1 cellular context compared by ENCODE assay signal in genomic region chr12:109713187-109713984, GRCh38.
TF ChIP-seq lines count a peak whose summit lies in the region.

TSS of gene FAM222A (plus strand) at chr12:109713825. CDS start at chr12:109744147, 30,322 bp downstream.

TF ChIP-seq in HepG2, 621 proteins besides CTCF, POLR2A, EP300 and RAD21 (continued from another document):
- TF ChIP-seq TIGD3 (CRISPR knock-in tag; IDR thresholded peaks at IDR 0.05; ENCODE audit: borderline replicate concordance), result no peak
- TF ChIP-seq LBX2 (CRISPR knock-in tag; IDR thresholded peaks at IDR 0.05; ENCODE audit: borderline replicate concordance), result no peak
- peak; percentile 62 for TF ChIP-seq TBL1XR1 (IDR thresholded peaks at IDR 0.05; ENCODE audit: borderline replicate concordance, low read length, partially characterized antibody)
- no peak for TF ChIP-seq ZFP36L1 (CRISPR knock-in tag; IDR thresholded peaks at IDR 0.05)
- TF ChIP-seq NFYB (CRISPR knock-in tag; IDR thresholded peaks at IDR 0.05), result peak; percentile 77
- TF ChIP-seq SOX5 (CRISPR knock-in tag; IDR thresholded peaks at IDR 0.05; ENCODE audit: borderline replicate concordance), result 0 out of 2 replicates have a peak, but pooled peaks have one; percentile 23
- 0 out of 2 replicates have a peak, but pooled peaks have one; percentile 69 for TF ChIP-seq ZFP62 (CRISPR knock-in tag; IDR thresholded peaks at IDR 0.05)
- TF ChIP-seq CREM (IDR thresholded peaks at IDR 0.05), result peak; percentile 84
- TF ChIP-seq CREM (CRISPR knock-in tag; IDR thresholded peaks at IDR 0.05), result no peak
- no peak for TF ChIP-seq NAIF1 (CRISPR knock-in tag; IDR thresholded peaks at IDR 0.05; ENCODE audit: borderline replicate concordance)
- no peak; the same call in 1 of the 2 replicates for TF ChIP-seq ZNF431 (CRISPR knock-in tag; IDR thresholded peaks at IDR 0.05; ENCODE audit: borderline replicate concordance, low read depth)
- no peak for TF ChIP-seq SOX13 (IDR thresholded peaks at IDR 0.05)
- TF ChIP-seq SOX13 (CRISPR knock-in tag; conservative IDR thresholded peaks at IDR 0.05 in 1 of 2, IDR thresholded peaks at IDR 0.05 in 1 of 2), result peak in 1 of 2 experiments; percentile 18; a peak in 1 of 4 replicates
- TF ChIP-seq TBP (CRISPR knock-in tag; IDR thresholded peaks at IDR 0.05), result no peak
- TF ChIP-seq ZMAT5 (CRISPR knock-in tag; IDR thresholded peaks at IDR 0.05; ENCODE audit: borderline replicate concordance, low read depth), result no peak
- TF ChIP-seq PHF20 (CRISPR knock-in tag; IDR thresholded peaks at IDR 0.05), result peak; percentile 12; the same call in 1 of the 2 replicates
- no peak for TF ChIP-seq PPARG (CRISPR knock-in tag; conservative IDR thresholded peaks at IDR 0.05)
- no peak for TF ChIP-seq ZNF775 (CRISPR knock-in tag; IDR thresholded peaks at IDR 0.05; ENCODE audit: borderline replicate concordance)
- TF ChIP-seq AKAP8 (CRISPR knock-in tag; IDR thresholded peaks at IDR 0.05), result no peak
- no peak for TF ChIP-seq NKX3-1 (CRISPR knock-in tag; IDR thresholded peaks at IDR 0.05)
- peak; percentile 99 for TF ChIP-seq MXI1 (IDR thresholded peaks at IDR 0.05; ENCODE audit: borderline replicate concordance, low read depth, low read length)
- no peak for TF ChIP-seq TEF (CRISPR knock-in tag; IDR thresholded peaks at IDR 0.05)
- no peak for TF ChIP-seq MBD4 (IDR thresholded peaks at IDR 0.05; ENCODE audit: borderline replicate concordance, low read length)
- no peak for TF ChIP-seq GRHL1 (CRISPR knock-in tag; conservative IDR thresholded peaks at IDR 0.05)
- no peak for TF ChIP-seq ATAD3A (CRISPR knock-in tag; IDR thresholded peaks at IDR 0.05)
- no peak for TF ChIP-seq GLMP (CRISPR knock-in tag; IDR thresholded peaks at IDR 0.05; ENCODE audit: borderline replicate concordance)
- no peak for TF ChIP-seq CREB3 (CRISPR knock-in tag; IDR thresholded peaks at IDR 0.05)
- peak; percentile 52 for TF ChIP-seq TEAD3 (CRISPR knock-in tag; optimal IDR thresholded peaks at IDR 0.05; ENCODE audit: borderline replicate concordance)
- no peak for TF ChIP-seq ZNF768 (CRISPR knock-in tag; IDR thresholded peaks at IDR 0.05)
- 0 out of 2 replicates have a peak, but pooled peaks have one; percentile 28 for TF ChIP-seq GATAD2A (CRISPR knock-in tag; IDR thresholded peaks at IDR 0.05)
- no peak for TF ChIP-seq IRF9 (CRISPR knock-in tag; IDR thresholded peaks at IDR 0.05; ENCODE audit: borderline replicate concordance)
